Comparison of ENCODE assay signal across 8 cellular contexts in genomic region chr22:42581194-42581761, GRCh38. TPM values are rescaled to one million over a fixed set of nuclear protein-coding genes. Genes with fewer than 3 reads are reported as not detected.
DNase-seq lines count a peak whose midpoint lies in the region; ATAC-seq and TF ChIP-seq lines count a peak whose summit lies in the region.
"Not testable (repeated sequence)": the region's sequence is repeated elsewhere in the genome, so short reads cannot be mapped to it uniquely, and the experiment has no call there.

No MANE protein-coding gene starts in this region.

- H3K79me2 ChIP-seq in H9 (ENCODE audit: insufficient read depth, low read length) = not testable (repeated sequence)
- H3K79me2 ChIP-seq in MM.1S (ENCODE audit: low read length) = peaks cover 14% of the 10 kb centered on the region

- H3K56ac ChIP-seq in H9 (ENCODE audit: insufficient read length, low read depth, low read length) = not testable (repeated sequence)

- H3K27me3 Mint-ChIP-seq in CD8-positive, alpha-beta memory T cell; H9 (ENCODE audit: low read depth); activated CD8-positive, alpha-beta T cell treated with anti-CD3 and anti-CD28 coated beads, Interleukin-2, amount 10 ng/mL, durations not matched to agents 7 days and 5 days (ENCODE audit: low read depth); neural crest cell (ENCODE audit: low read depth): not testable (repeated sequence)

- not testable (repeated sequence) for H3K9me3 Mint-ChIP-seq in CD8-positive, alpha-beta memory T cell; H9; activated CD8-positive, alpha-beta T cell treated with anti-CD3 and anti-CD28 coated beads, Interleukin-2, amount 10 ng/mL, durations not matched to agents 7 days and 5 days (ENCODE audit: insufficient read depth); neural crest cell

- not testable (repeated sequence) for H4K5ac ChIP-seq in H9 (ENCODE audit: insufficient read length, low read depth, low read length)

- not testable (repeated sequence) for H3K4ac ChIP-seq in H9 (ENCODE audit: low read depth, low read length)

- CTCF ChIA-PET in CD8-positive, alpha-beta memory T cell (lab: Charles Lee) = not testable (repeated sequence)
- CTCF ChIA-PET in activated CD8-positive, alpha-beta T cell treated with anti-CD3 and anti-CD28 coated beads, Interleukin-2, amount 10 ng/mL, durations not matched to agents 7 days and 5 days (lab: Charles Lee) = interaction anchor here (2.6 kb wide), 1 partner anchor 20 kb away, joined by 8 read pairs; no protein-coding TSS in a partner anchor

- peak overlapping the region; percentile 25 for H3K4me3 ChIP-seq in CD8-positive, alpha-beta memory T cell (ENCODE audit: low read length)
- H3K4me3 ChIP-seq in MM.1S (ENCODE audit: low read length) (peak overlapping the region; percentile 85), dorsolateral prefrontal cortex (peak overlapping the region; percentile 45 to 92 (median 77)), iPS-15b (ENCODE audit: low read depth, low read length) (peak overlapping the region; percentile 63), thymus (ENCODE audit: low read length) (peak overlapping the region; percentile 54)

- not testable (repeated sequence) for H3F3A ChIP-seq in MM.1S (ENCODE audit: insufficient read depth, low read length)

- not testable (repeated sequence) for H3K9me3 ChIP-seq in CD8-positive, alpha-beta memory T cell (ENCODE audit: low read length); H9 (ENCODE audit: control insufficient read depth, low read depth, low read length); MM.1S (replicated peaks; ENCODE audit: insufficient read depth, low read length); iPS-15b (ENCODE audit: control insufficient read depth, insufficient read depth, low read length); thymus (ENCODE audit: control insufficient read depth)

- H2BK120ac ChIP-seq in H9 (ENCODE audit: low read depth, low read length, poor library complexity, severe bottlenecking) = not testable (repeated sequence)

- H4K20me1 ChIP-seq in H9 (ENCODE audit: control insufficient read depth, insufficient read depth, insufficient read length); MM.1S (ENCODE audit: insufficient read depth, low read length): not testable (repeated sequence)

- peak; percentile 52 for ATAC-seq in activated CD8-positive, alpha-beta T cell treated with anti-CD3 and anti-CD28 coated beads, Interleukin-2, amount 10 ng/mL, durations not matched to agents 7 days and 5 days

- TF ChIP-seq CTCF in H9 (conservative IDR thresholded peaks at IDR 0.05); MM.1S (IDR thresholded peaks at IDR 0.05; ENCODE audit: low read length); dorsolateral prefrontal cortex (IDR thresholded peaks at IDR 0.05 in 54 of 56, conservative IDR thresholded peaks at IDR 0.05 in 2 of 56; ENCODE audit: low read depth in 1 of 56, partially characterized antibody in 56 of 56); neural crest cell (conservative IDR thresholded peaks at IDR 0.05): not testable (repeated sequence)

- H2AFZ ChIP-seq in H9 (ENCODE audit: low read length) = not testable (repeated sequence)
- peak overlapping the region; percentile 56; the same call in 1 of the 2 replicates for H2AFZ ChIP-seq in MM.1S (ENCODE audit: low read length)

- peak overlapping the region; percentile 56 for H3K14ac ChIP-seq in H9 (ENCODE audit: insufficient read depth, low read length)

- H3K27me3 ChIP-seq in CD8-positive, alpha-beta memory T cell (ENCODE audit: insufficient read depth, low read length, poor library complexity, severe bottlenecking); H9 (ENCODE audit: insufficient read depth, low read length); MM.1S (replicated peaks; ENCODE audit: insufficient read depth, low read length); dorsolateral prefrontal cortex; iPS-15b (ENCODE audit: control insufficient read depth, insufficient read depth, low read length); thymus (ENCODE audit: control insufficient read depth, insufficient read depth): not testable (repeated sequence)

- not testable (repeated sequence) for H2BK20ac ChIP-seq in H9 (ENCODE audit: low read depth, low read length, poor library complexity, severe bottlenecking)

- H3K27ac ChIP-seq in CD8-positive, alpha-beta memory T cell (ENCODE audit: low read depth, low read length) = peak overlapping the region; percentile 64
- not testable (repeated sequence) for H3K27ac ChIP-seq in H9 (ENCODE audit: insufficient read length, low read depth, low read length); thymus (ENCODE audit: low read depth)
- H3K27ac ChIP-seq in MM.1S (ENCODE audit: low read length) (peak overlapping the region; percentile 21; the same call in 1 of the 2 replicates), dorsolateral prefrontal cortex (peak overlapping the region in 25 of 59 donors; percentile 7 to 87 (median 45))

- peak overlapping the region; percentile 82 to 96 (median 91) for H3K27ac Mint-ChIP-seq in CD8-positive, alpha-beta memory T cell
- H3K27ac Mint-ChIP-seq in H9 (peak overlapping the region; percentile 90 to 96 (median 91); a peak in 4 of 7 replicates), neural crest cell (ENCODE audit: unreplicated experiment) (peak overlapping the region; percentile 95)
- peak overlapping the region; percentile 95 for H3K27ac Mint-ChIP-seq in activated CD8-positive, alpha-beta T cell treated with anti-CD3 and anti-CD28 coated beads, Interleukin-2, amount 10 ng/mL, durations not matched to agents 7 days and 5 days

- H3K79me1 ChIP-seq in H9 (ENCODE audit: insufficient read depth, low read depth, low read length, poor library complexity, severe bottlenecking) = not testable (repeated sequence)

- not testable (repeated sequence) for H2AK5ac ChIP-seq in H9 (ENCODE audit: insufficient read length, low read length)

- H3K23me2 ChIP-seq in H9 (ENCODE audit: insufficient read length, low read depth, low read length, poor library complexity, severe bottlenecking) = not testable (repeated sequence)

- H2BK15ac ChIP-seq in H9 (ENCODE audit: low read depth, low read length) = not testable (repeated sequence)

- H3K23ac ChIP-seq in H9 (ENCODE audit: insufficient read length, low read depth, low read length) = not testable (repeated sequence)

- not testable (repeated sequence) for H3K18ac ChIP-seq in H9 (ENCODE audit: insufficient read length, low read depth, low read length)

- H3K4me2 ChIP-seq in H9 (ENCODE audit: insufficient read depth, insufficient read length, low read length) (peak overlapping the region; percentile 54), MM.1S (ENCODE audit: low read depth, low read length) (peak overlapping the region; percentile 77)

- not testable (repeated sequence) for H3T11ph ChIP-seq in H9 (ENCODE audit: low read length)

- H4K91ac ChIP-seq in H9 (ENCODE audit: insufficient read length, low read depth, low read length) = not testable (repeated sequence)

- H3K4me1 ChIP-seq in CD8-positive, alpha-beta memory T cell (ENCODE audit: insufficient read depth, low read length); H9 (ENCODE audit: insufficient read depth, low read length); MM.1S (ENCODE audit: low read length); iPS-15b (ENCODE audit: control insufficient read depth, insufficient read depth, low read length); thymus (ENCODE audit: control insufficient read depth, insufficient read depth, low read length): not testable (repeated sequence)

- not testable (repeated sequence) for H2BK5ac ChIP-seq in H9 (ENCODE audit: insufficient read length, low read length)

- H2BK12ac ChIP-seq in H9 (ENCODE audit: insufficient read length, low read depth, low read length) = not testable (repeated sequence)

- DNase-seq in CD8-positive, alpha-beta memory T cell; H9; MM.1S; activated CD8-positive, alpha-beta T cell treated with anti-CD3 and anti-CD28 coated beads, Interleukin-2, amount 10 ng/mL, durations not matched to agents 7 days and 5 days; dorsolateral prefrontal cortex; neural crest cell (ENCODE audit: low read depth, low spot score): not testable (repeated sequence)

- H3K36me3 Mint-ChIP-seq in CD8-positive, alpha-beta memory T cell = peaks cover 0 to 58% (median 0%) of the 10 kb centered on the region in 3 donors
- peaks cover 32 to 68% (median 50%) of the 10 kb centered on the region in 3 experiments for H3K36me3 Mint-ChIP-seq in H9 (ENCODE audit: insufficient read depth in 1 of 3, low read depth in 3 of 3)
- peaks cover 39% of the 10 kb centered on the region for H3K36me3 Mint-ChIP-seq in activated CD8-positive, alpha-beta T cell treated with anti-CD3 and anti-CD28 coated beads, Interleukin-2, amount 10 ng/mL, durations not matched to agents 7 days and 5 days (ENCODE audit: low read depth)
- H3K36me3 Mint-ChIP-seq in neural crest cell (ENCODE audit: low read depth) = not testable (repeated sequence)

- no CpG with 5 or more reads among the region's 22 CpGs for WGBS in H9 (ENCODE audit: extremely low coverage, insufficient read length, low lambda C conversion rate)
- WGBS in thymus = under 1% methylated on average over 13 of the region's 22 CpGs

- H4K8ac ChIP-seq in H9 (replicated peaks; ENCODE audit: insufficient read length, low read depth, low read length) = not testable (repeated sequence)

- intact Hi-C loops in dorsolateral prefrontal cortex (cut with DNase I) = not testable (repeated sequence)

- H3K4me1 Mint-ChIP-seq in CD8-positive, alpha-beta memory T cell = peaks cover 13 to 16% (median 15%) of the 10 kb centered on the region in 3 donors
- peaks cover 8 to 11% of the 10 kb centered on the region in 2 experiments for H3K4me1 Mint-ChIP-seq in H9
- H3K4me1 Mint-ChIP-seq in activated CD8-positive, alpha-beta T cell treated with anti-CD3 and anti-CD28 coated beads, Interleukin-2, amount 10 ng/mL, durations not matched to agents 7 days and 5 days (ENCODE audit: low read depth) = peaks cover 14% of the 10 kb centered on the region
- peaks cover 13% of the 10 kb centered on the region for H3K4me1 Mint-ChIP-seq in neural crest cell

- peak overlapping the region; percentile 66 for H3K9ac ChIP-seq in H9 (ENCODE audit: extremely low read depth, insufficient read length, low read length)
- H3K9ac ChIP-seq in MM.1S (ENCODE audit: low read length) = peak overlapping the region; percentile 78
- H3K9ac ChIP-seq in iPS-15b (ENCODE audit: low read depth, low read length) = peak overlapping the region; percentile 70

- H3K4me3 Mint-ChIP-seq in CD8-positive, alpha-beta memory T cell = peak overlapping the region; percentile 93 to 99 (median 96)
- H3K4me3 Mint-ChIP-seq in H9 = peak overlapping the region; percentile 95 to 99
- peak overlapping the region; percentile 95 for H3K4me3 Mint-ChIP-seq in activated CD8-positive, alpha-beta T cell treated with anti-CD3 and anti-CD28 coated beads, Interleukin-2, amount 10 ng/mL, durations not matched to agents 7 days and 5 days
- H3K4me3 Mint-ChIP-seq in neural crest cell = peak overlapping the region; percentile 94

- POLR2A ChIA-PET in CD8-positive, alpha-beta memory T cell (lab: Charles Lee) = interaction anchor here (2.2 kb wide), 1 partner anchor 33 kb away, joined by 14 read pairs; the partner anchor contains the start of gene POLDIP3
- POLR2A ChIA-PET in activated CD8-positive, alpha-beta T cell treated with anti-CD3 and anti-CD28 coated beads, Interleukin-2, amount 10 ng/mL, durations not matched to agents 7 days and 5 days (lab: Charles Lee) = interaction anchor here (1.3 to 3.4 kb wide), 3 partner anchors 12 to 33 kb away, joined by 4 to 30 read pairs (median 9); partner anchors contain the start of gene POLDIP3

- H3K36me3 ChIP-seq in CD8-positive, alpha-beta memory T cell (ENCODE audit: insufficient read depth, low read length) = peaks cover 28% of the 10 kb centered on the region
- H3K36me3 ChIP-seq in MM.1S (replicated peaks; ENCODE audit: insufficient read depth, low read length) = not testable (repeated sequence)
- peaks cover 40% of the 10 kb centered on the region for H3K36me3 ChIP-seq in iPS-15b (ENCODE audit: control insufficient read depth, insufficient read depth, low read length)
- H3K36me3 ChIP-seq in thymus (ENCODE audit: control insufficient read depth, insufficient read depth) = peaks cover 45% of the 10 kb centered on the region

- H3K9me2 ChIP-seq in MM.1S (replicated peaks; ENCODE audit: insufficient read depth, low read length) = not testable (repeated sequence)

RNA-seq across cellular contexts. Expression of gene SERHL2, which starts 27.5 kb away (rescaled TPM):
- total RNA-seq in CD8-positive, alpha-beta memory T cell = 1 to 10 TPM; 1.3 to 1.4 TPM
- polyA plus RNA-seq in CD8-positive, alpha-beta memory T cell = 0.60 TPM
- total RNA-seq in H9 (2021) (1.0 and 2.7 TPM in 2 replicates), dorsolateral prefrontal cortex (10 to 100 TPM in 18 of 120 experiments, 1 to 10 TPM in 102; 2.0 to 26.5 (median 6.2) TPM), neural crest cell (0.36 and 0.63 TPM in 2 replicates)
- 1 to 10 TPM; 2.3 to 2.4 TPM for total RNA-seq in activated CD8-positive, alpha-beta T cell treated with anti-CD3 and anti-CD28 coated beads, Interleukin-2, amount 10 ng/mL, durations not matched to agents 7 days and 5 days
- polyA plus RNA-seq in thymus = 1.2 TPM

RNA-seq across cellular contexts. Expression of gene POLDIP3, which starts 33.4 kb away (rescaled TPM):
- total RNA-seq in CD8-positive, alpha-beta memory T cell = 10 to 100 TPM; 80.0 to 82.8 TPM
- 78.0 TPM for polyA plus RNA-seq in CD8-positive, alpha-beta memory T cell
- total RNA-seq in H9 (2021) (90.8 and 91.6 TPM in 2 replicates), dorsolateral prefrontal cortex (10 to 100 TPM; 47.0 to 95.5 (median 65.3) TPM), neural crest cell (110 and 114 TPM in 2 replicates)
- total RNA-seq in activated CD8-positive, alpha-beta T cell treated with anti-CD3 and anti-CD28 coated beads, Interleukin-2, amount 10 ng/mL, durations not matched to agents 7 days and 5 days = 10 to 100 TPM; 77.2 to 80.6 TPM
- 29.8 TPM for polyA plus RNA-seq in thymus

RNA-seq across cellular contexts. Expression of gene ATP5MGL, which starts 59.1 kb away (rescaled TPM):
- under 1 TPM; 0.51 to 0.74 TPM for total RNA-seq in CD8-positive, alpha-beta memory T cell
- polyA plus RNA-seq in CD8-positive, alpha-beta memory T cell = 0.51 TPM
- total RNA-seq in H9 (2021) = 0.48 and 0.68 TPM in 2 replicates
- 1 to 10 TPM in 1 of 2 experiments, under 1 TPM in 1; 0.63 to 1.4 TPM for total RNA-seq in activated CD8-positive, alpha-beta T cell treated with anti-CD3 and anti-CD28 coated beads, Interleukin-2, amount 10 ng/mL, durations not matched to agents 7 days and 5 days
- 1 to 10 TPM in 62 of 120 experiments, under 1 TPM in 31, not detected in 27; 0.65 to 6.3 (median 1.3) TPM for total RNA-seq in dorsolateral prefrontal cortex
- 0.66 and 1.3 TPM in 2 replicates for total RNA-seq in neural crest cell
- 0.07 TPM for polyA plus RNA-seq in thymus

Comparison
In these comparisons a context has a peak if more than half of its experiments do, and no peak if none do; other contexts are left out.
1. H3K4me3 ChIP-seq: peak in every context shown above with its lines; median percentile 85 in MM.1S; 77 in dorsolateral prefrontal cortex; 63 in iPS-15b; 54 in thymus; 25 in CD8-positive, alpha-beta memory T cell.